ENCODE assay signal across 8 cellular contexts in the genomic region with DNA sequence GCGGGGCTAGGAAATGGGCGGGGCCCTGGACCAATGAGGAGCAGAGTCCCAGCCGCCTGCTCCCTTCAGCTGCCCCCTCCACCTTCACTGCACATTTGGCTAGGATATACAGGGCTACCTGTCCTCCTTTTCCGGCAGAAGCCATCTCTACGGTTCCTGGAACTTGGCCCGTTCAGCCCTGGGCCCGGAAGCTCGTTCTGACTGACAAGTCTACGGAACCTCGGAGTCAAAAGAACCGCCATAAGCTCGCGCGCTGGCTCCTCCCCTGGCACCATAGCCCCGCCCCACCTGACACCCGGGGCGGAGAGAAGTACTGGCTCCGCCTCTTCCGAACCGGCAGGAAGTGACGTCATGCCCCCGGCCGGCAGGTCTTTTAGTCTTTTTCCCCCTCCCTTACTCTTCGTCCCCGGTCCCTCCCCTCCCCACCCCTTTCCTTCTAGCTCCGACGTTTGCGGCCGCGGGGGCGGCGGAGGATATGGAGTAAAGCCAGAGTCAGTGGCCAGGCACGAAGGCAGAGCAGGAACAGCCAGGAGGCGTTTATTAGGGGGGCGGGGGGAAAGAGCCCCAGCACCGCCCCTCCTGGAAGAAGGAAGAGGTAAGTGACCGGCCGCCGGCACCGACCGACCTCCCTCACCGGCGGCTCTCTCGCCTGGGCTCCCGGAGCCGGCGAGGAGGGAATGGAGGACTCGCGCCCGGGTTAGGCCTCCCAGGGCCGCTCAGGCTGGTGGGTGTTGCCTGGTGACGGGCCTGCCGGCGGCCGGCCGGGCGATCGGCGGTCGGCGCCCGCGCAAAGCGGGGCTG. TPM values are rescaled to one million over a fixed set of nuclear protein-coding genes. Genes with fewer than 3 reads are reported as not detected.
DNase-seq lines count a peak whose midpoint lies in the region; ATAC-seq and TF ChIP-seq lines count a peak whose summit lies in the region.

TSS of gene DEPDC4 (minus strand) at position 278 of the 801 bp plus-strand sequence. CDS start at position 275, 3 bp downstream.
TSS of gene SCYL2 (plus strand) at position 376 of the 801 bp plus-strand sequence. CDS start 15,794 bp downstream, outside the sequence.

- H3K36me3 Mint-ChIP-seq in activated T-helper 1 cell treated with anti-CD3 and anti-CD28 coated beads, Interleukin-12 subunit alpha, Interleukin-12 subunit beta, Interleukin-2, Interleukin-4 antibody, amounts not matched to agents 30 ng/mL and 10 ng/mL and 1 ng/mL, durations not matched to agents 14 hours and 24 hours and 36 hours (ENCODE audit: low read depth), result peaks cover 9% of the 10 kb centered on the region

- TF ChIP-seq CTCF in DND-41 (IDR thresholded peaks at IDR 0.05; ENCODE audit: borderline replicate concordance, extremely low read depth, low read length, poor library complexity, severe bottlenecking) (no peak), Peyer's patch (IDR thresholded peaks at IDR 0.05) (peak in 1 of 6 experiments; percentile 13), esophagus squamous epithelium (IDR thresholded peaks at IDR 0.05) (no peak)

- H3K27me3 ChIP-seq in DND-41 (ENCODE audit: insufficient read depth, low read length, poor library complexity) (no peaks in the 10 kb centered on the region), Peyer's patch (no peaks in the 10 kb centered on the region), esophagus squamous epithelium (no peaks in the 10 kb centered on the region)

- peak within 1 kb of the TSS; percentile 74 for H3K4me2 ChIP-seq in DND-41 (ENCODE audit: insufficient read depth, low read length)

- peak within 1 kb of the TSS; percentile 79 to 90 for H3K4me3 ChIP-seq in DND-41 (ENCODE audit: low read depth in 1 of 2, low read length in 2 of 2)
- peak within 1 kb of the TSS; percentile 84 to 96 (median 88) for H3K4me3 ChIP-seq in Peyer's patch
- H3K4me3 ChIP-seq in esophagus squamous epithelium, result peak within 1 kb of the TSS; percentile 55 to 99 (median 90)

- intact Hi-C loops in activated T-helper 1 cell treated with anti-CD3 and anti-CD28 coated beads, Interleukin-12 subunit alpha, Interleukin-12 subunit beta, Interleukin-2, Interleukin-4 antibody, amounts not matched to agents 30 ng/mL and 10 ng/mL and 1 ng/mL, durations not matched to agents 14 hours and 24 hours and 36 hours (cut with micrococcal nuclease), result loop anchor here (1.0 to 10.0 kb wide), 8 partner anchors 67 to 1795 kb away; partner anchors contain the start of genes ACTR6, APAF1, CHPT1 and GAS2L3
- intact Hi-C loops in esophagus squamous epithelium (cut with DNase I), result no loop called here

- H3K27me3 Mint-ChIP-seq in activated T-helper 1 cell treated with anti-CD3 and anti-CD28 coated beads, Interleukin-12 subunit alpha, Interleukin-12 subunit beta, Interleukin-2, Interleukin-4 antibody, amounts not matched to agents 30 ng/mL and 10 ng/mL and 1 ng/mL, durations not matched to agents 14 hours and 24 hours and 36 hours (ENCODE audit: insufficient read depth), result no peaks in the 10 kb centered on the region

- peaks cover 46% of the 10 kb centered on the region for H3K79me2 ChIP-seq in DND-41 (ENCODE audit: insufficient read depth, low read length)

- H3K9me3 ChIP-seq in DND-41 (ENCODE audit: insufficient read depth, low read length, severe bottlenecking) (no peaks in the 10 kb centered on the region), KOPT-K1 (ENCODE audit: insufficient read depth, low read length, poor library complexity, severe bottlenecking) (no peaks in the 10 kb centered on the region), Peyer's patch (no peaks in the 10 kb centered on the region), esophagus squamous epithelium (no peaks in the 10 kb centered on the region)

- peak within 1 kb of the TSS; percentile 93 for H2AFZ ChIP-seq in DND-41 (ENCODE audit: low read depth, low read length)

- peak within 1 kb of the TSS; percentile 86 for H3K9ac ChIP-seq in DND-41 (ENCODE audit: low read depth, low read length)

- H3K9me3 Mint-ChIP-seq in activated T-helper 1 cell treated with anti-CD3 and anti-CD28 coated beads, Interleukin-12 subunit alpha, Interleukin-12 subunit beta, Interleukin-2, Interleukin-4 antibody, amounts not matched to agents 30 ng/mL and 10 ng/mL and 1 ng/mL, durations not matched to agents 14 hours and 24 hours and 36 hours, result no peaks in the 10 kb centered on the region

- peak; percentile 85 for ATAC-seq in DND-41 (ENCODE audit: insufficient read depth, low read depth)
- peak; percentile 92 for ATAC-seq in GM21825 (IDR thresholded peaks at IDR 0.05; ENCODE audit: unreplicated experiment)

- H3K4me3 Mint-ChIP-seq in activated T-helper 1 cell treated with anti-CD3 and anti-CD28 coated beads, Interleukin-12 subunit alpha, Interleukin-12 subunit beta, Interleukin-2, Interleukin-4 antibody, amounts not matched to agents 30 ng/mL and 10 ng/mL and 1 ng/mL, durations not matched to agents 14 hours and 24 hours and 36 hours, result peak within 1 kb of the TSS; percentile 99

- H3K4me1 ChIP-seq in DND-41 (ENCODE audit: insufficient read depth, low read length) (peaks cover 32% of the 10 kb centered on the region), Peyer's patch (peaks cover 0 to 28% (median 0%) of the 10 kb centered on the region in 4 donors), esophagus squamous epithelium (peaks cover 18 to 48% (median 23%) of the 10 kb centered on the region in 3 donors)

- H4K20me1 ChIP-seq in DND-41 (ENCODE audit: insufficient read depth, low read length), result peaks cover 5% of the 10 kb centered on the region; the same call in 1 of the 2 replicates

- H3K27ac ChIP-seq in DND-41 (ENCODE audit: low read length) (peak within 1 kb of the TSS; percentile 94), KOPT-K1 (ENCODE audit: low read depth, low read length, poor library complexity, severe bottlenecking) (peak within 1 kb of the TSS; percentile 86), Peyer's patch (peak within 1 kb of the TSS; percentile 84 to 98 (median 96)), esophagus squamous epithelium (peak within 1 kb of the TSS; percentile 89 to 99 (median 98))

- no peaks in the 10 kb centered on the region; the same call in 1 of the 2 replicates for H3K36me3 ChIP-seq in DND-41 (ENCODE audit: insufficient read depth, low read length)
- H3K36me3 ChIP-seq in KOPT-K1 (ENCODE audit: insufficient read depth, low read length), result no peaks in the 10 kb centered on the region; the same call in 1 of the 2 replicates
- H3K36me3 ChIP-seq in Peyer's patch, result no peaks in the 10 kb centered on the region
- H3K36me3 ChIP-seq in esophagus squamous epithelium, result no peaks in the 10 kb centered on the region

- TF ChIP-seq POLR2A in Peyer's patch (IDR thresholded peaks at IDR 0.05) (peak; percentile 74 to 82), esophagus squamous epithelium (IDR thresholded peaks at IDR 0.05) (peak in 2 of 4 donors; percentile 70 to 72)

- 0 to 1% methylated on average over 3 to 32 of the region's 64 CpGs for WGBS in esophagus squamous epithelium, 2 donors

- peak within 1 kb of the TSS; percentile 99 for H3K27ac Mint-ChIP-seq in activated T-helper 1 cell treated with anti-CD3 and anti-CD28 coated beads, Interleukin-12 subunit alpha, Interleukin-12 subunit beta, Interleukin-2, Interleukin-4 antibody, amounts not matched to agents 30 ng/mL and 10 ng/mL and 1 ng/mL, durations not matched to agents 14 hours and 24 hours and 36 hours

- H3K4me1 Mint-ChIP-seq in activated T-helper 1 cell treated with anti-CD3 and anti-CD28 coated beads, Interleukin-12 subunit alpha, Interleukin-12 subunit beta, Interleukin-2, Interleukin-4 antibody, amounts not matched to agents 30 ng/mL and 10 ng/mL and 1 ng/mL, durations not matched to agents 14 hours and 24 hours and 36 hours (ENCODE audit: low read depth), result peaks cover 36% of the 10 kb centered on the region

- DNase-seq in DND-41, result peak; percentile 94
- peak; percentile 97 to 99 (median 99) for DNase-seq in Peyer's patch
- DNase-seq in activated T-helper 1 cell treated with anti-CD3 and anti-CD28 coated beads, Interleukin-12 subunit alpha, Interleukin-12 subunit beta, Interleukin-2, Interleukin-4 antibody, amounts not matched to agents 30 ng/mL and 10 ng/mL and 1 ng/mL, durations not matched to agents 14 hours and 24 hours and 36 hours (ENCODE audit: low spot score), result peak; percentile 88
- peak; percentile 85 for DNase-seq in esophagus squamous epithelium (lab: John Stamatoyannopoulos, UW)
- DNase-seq in myocyte (ENCODE audit: low read depth), result peak; percentile 96
- DNase-seq in stimulated activated CD8-positive, alpha-beta memory T cell treated with anti-CD3 and anti-CD28 coated beads, Interleukin-7, amount 100 ng/mL, for 4 hours (ENCODE audit: low read depth in 2 of 2), result peak; percentile 83 to 87

RNA-seq across cellular contexts. Expression of gene DEPDC4, which starts in this region (rescaled TPM):
- 1 to 10 TPM in 2 of 4 donors, not detected in 2; 1.4 to 2.0 TPM for total RNA-seq in Peyer's patch
- 1.1 and 2.1 TPM in 2 replicates for total RNA-seq in activated T-helper 1 cell treated with anti-CD3 and anti-CD28 coated beads, Interleukin-12 subunit alpha, Interleukin-12 subunit beta, Interleukin-2, Interleukin-4 antibody, amounts not matched to agents 30 ng/mL and 10 ng/mL and 1 ng/mL, durations not matched to agents 14 hours and 24 hours and 36 hours
- total RNA-seq in esophagus squamous epithelium, result 1 to 10 TPM in 1 of 4 donors, under 1 TPM in 2, not detected in 1; 0.76 to 1.1 (median 0.95) TPM
- 0.26 TPM in 1 of 2 replicates, not detected in the other for total RNA-seq in myocyte
- 0.73 TPM for polyA plus RNA-seq in myocyte (2012)

RNA-seq across cellular contexts. Expression of gene SCYL2, which starts in this region (rescaled TPM):
- total RNA-seq in Peyer's patch, result 10 to 100 TPM; 47.5 to 73.4 (median 52.6) TPM
- 33.0 and 38.9 TPM in 2 replicates for total RNA-seq in activated T-helper 1 cell treated with anti-CD3 and anti-CD28 coated beads, Interleukin-12 subunit alpha, Interleukin-12 subunit beta, Interleukin-2, Interleukin-4 antibody, amounts not matched to agents 30 ng/mL and 10 ng/mL and 1 ng/mL, durations not matched to agents 14 hours and 24 hours and 36 hours
- 10 to 100 TPM; 27.7 to 51.8 (median 39.5) TPM for total RNA-seq in esophagus squamous epithelium
- total RNA-seq in myocyte, result 61.2 and 64.4 TPM in 2 replicates
- 19.2 TPM for polyA plus RNA-seq in myocyte (2012)

Comparison
In these comparisons a context has a peak if more than half of its experiments do, and no peak if none do; other contexts are left out.
1. Peak in every context shown above with its lines: DNase-seq, ATAC-seq, H3K4me3 ChIP-seq and H3K27ac ChIP-seq.